Comparison of ENCODE assay signal across 1 cellular context in the genomic region with DNA sequence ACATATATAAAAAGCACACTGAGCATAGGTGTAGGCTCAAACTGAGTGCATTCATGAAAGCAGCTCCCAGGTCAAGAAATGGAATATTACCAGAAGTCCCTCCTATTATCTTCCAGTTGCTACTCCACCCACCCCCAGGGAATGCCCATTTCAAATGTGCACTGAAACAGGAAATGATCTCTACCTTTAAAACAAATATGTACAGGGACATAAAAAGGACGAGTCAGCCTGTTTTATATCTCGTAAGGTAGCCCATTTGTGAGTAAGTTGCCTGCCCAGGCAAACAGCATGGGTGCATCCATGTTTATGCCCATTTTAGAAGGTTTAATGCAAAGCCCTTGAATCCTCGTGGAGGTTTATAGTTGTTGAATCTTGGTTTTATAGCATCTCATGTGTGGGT.
TF ChIP-seq lines count a peak whose summit lies in the region.

No MANE protein-coding gene starts in this region.

TF ChIP-seq in GM23338, 12 proteins besides CTCF, POLR2A, EP300 and RAD21 (continued from another document):
- TF ChIP-seq ZNF462 (CRISPR knock-in tag; IDR thresholded peaks at IDR 0.05) (no peak), CREB1 (CRISPR knock-in tag; IDR thresholded peaks at IDR 0.05; ENCODE audit: low read depth) (no peak)
- TF ChIP-seq, protein P1, sequence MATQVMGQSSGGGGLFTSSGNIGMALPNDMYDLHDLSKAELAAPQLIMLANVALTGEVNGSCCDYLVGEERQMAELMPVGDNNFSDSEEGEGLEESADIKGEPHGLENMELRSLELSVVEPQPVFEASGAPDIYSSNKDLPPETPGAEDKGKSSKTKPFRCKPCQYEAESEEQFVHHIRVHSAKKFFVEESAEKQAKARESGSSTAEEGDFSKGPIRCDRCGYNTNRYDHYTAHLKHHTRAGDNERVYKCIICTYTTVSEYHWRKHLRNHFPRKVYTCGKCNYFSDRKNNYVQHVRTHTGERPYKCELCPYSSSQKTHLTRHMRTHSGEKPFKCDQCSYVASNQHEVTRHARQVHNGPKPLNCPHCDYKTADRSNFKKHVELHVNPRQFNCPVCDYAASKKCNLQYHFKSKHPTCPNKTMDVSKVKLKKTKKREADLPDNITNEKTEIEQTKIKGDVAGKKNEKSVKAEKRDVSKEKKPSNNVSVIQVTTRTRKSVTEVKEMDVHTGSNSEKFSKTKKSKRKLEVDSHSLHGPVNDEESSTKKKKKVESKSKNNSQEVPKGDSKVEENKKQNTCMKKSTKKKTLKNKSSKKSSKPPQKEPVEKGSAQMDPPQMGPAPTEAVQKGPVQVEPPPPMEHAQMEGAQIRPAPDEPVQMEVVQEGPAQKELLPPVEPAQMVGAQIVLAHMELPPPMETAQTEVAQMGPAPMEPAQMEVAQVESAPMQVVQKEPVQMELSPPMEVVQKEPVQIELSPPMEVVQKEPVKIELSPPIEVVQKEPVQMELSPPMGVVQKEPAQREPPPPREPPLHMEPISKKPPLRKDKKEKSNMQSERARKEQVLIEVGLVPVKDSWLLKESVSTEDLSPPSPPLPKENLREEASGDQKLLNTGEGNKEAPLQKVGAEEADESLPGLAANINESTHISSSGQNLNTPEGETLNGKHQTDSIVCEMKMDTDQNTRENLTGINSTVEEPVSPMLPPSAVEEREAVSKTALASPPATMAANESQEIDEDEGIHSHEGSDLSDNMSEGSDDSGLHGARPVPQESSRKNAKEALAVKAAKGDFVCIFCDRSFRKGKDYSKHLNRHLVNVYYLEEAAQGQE (IDR thresholded peaks at IDR 0.05; ENCODE audit: unreplicated experiment), result no peak
